15 cellular contexts compared by ENCODE assay signal in the genomic region with DNA sequence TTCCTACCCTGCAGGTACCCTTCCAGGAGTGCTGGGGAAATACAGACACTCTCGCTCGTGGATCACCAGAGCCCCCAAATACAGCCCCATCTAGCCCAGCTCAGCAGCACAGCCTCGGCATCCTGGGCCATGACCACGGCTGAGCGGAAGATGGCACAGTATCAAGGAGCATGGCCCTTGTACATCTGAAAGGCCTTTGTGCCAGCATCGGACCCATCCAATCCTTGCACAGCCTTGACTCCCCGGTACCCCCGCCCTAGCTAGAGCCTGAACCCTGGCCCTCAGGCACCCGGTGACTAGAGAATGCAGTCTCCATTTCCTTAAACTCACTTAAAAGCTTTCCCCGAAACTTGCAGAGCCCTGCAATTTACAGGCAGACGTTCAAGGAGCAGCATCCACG. TPM values are rescaled to one million over a fixed set of nuclear protein-coding genes. Genes with fewer than 3 reads are reported as not detected.
DNase-seq lines count a peak whose midpoint lies in the region; ATAC-seq, FAIRE-seq and TF ChIP-seq lines count a peak whose summit lies in the region.
"Had no signal": no experiment of that assay in that cellular context is flagged by ENCODE, and none has a peak within 500 bp of the region (broad histone marks: within the 10 kb centered on the region; RNA-seq: fewer than 3 reads in every experiment).

No MANE protein-coding gene starts in this region.

- H3K27ac ChIP-seq in A549 (peak overlapping the region in 1 of 2 experiments; percentile 81; a peak in 4 of 6 replicates), IMR-90 (ENCODE audit: insufficient read depth, low read length) (peak overlapping the region; percentile 56)

- H3K9me1 ChIP-seq in IMR-90 (ENCODE audit: insufficient read depth, low read length) = peaks cover 30% of the 10 kb centered on the region

- peak overlapping the region; percentile 89 for H3K4ac ChIP-seq in IMR-90 (ENCODE audit: low read depth, low read length)

- H3K4me1 ChIP-seq in A549 (peaks cover 27% of the 10 kb centered on the region), IMR-90 (ENCODE audit: control insufficient read depth, insufficient read depth, low read length) (peaks cover 34% of the 10 kb centered on the region)

- peak overlapping the region; percentile 91 for H3K4me3 Mint-ChIP-seq in glutamatergic neuron (ENCODE audit: unreplicated experiment)
- H3K4me3 Mint-ChIP-seq in activated T-cell treated with anti-CD3 and anti-CD28 coated beads, Interleukin-2, amount 50 U/mL, for 24 hours = no peak overlapping the region
- H3K4me3 Mint-ChIP-seq: activated naive CD8-positive, alpha-beta T cell treated with anti-CD3 and anti-CD28 coated beads, Interleukin-2, amount 10 ng/mL, durations not matched to agents 7 days and 5 days; stimulated activated memory B cell treated with anti-CD40 and anti-IgM and Interleukin-4, amounts not matched to agents 10 μg/mL and 1 μg/mL and 100 μg/mL, for 72 hours; T-cell had no signal

- intact Hi-C loops in IMR-90 (cut with micrococcal nuclease) (no loop called here), sciatic nerve (cut with DNase I) (no loop called here)

- DNase-seq in A549 (ENCODE audit: low read depth in 1 of 2, low spot score in 1 of 2) (no peak), IMR-90 (no peak), glutamatergic neuron (no peak), sciatic nerve (ENCODE audit: low spot score) (peak; percentile 54), NCI-H524 (lab: John Stamatoyannopoulos, UW) (no peak), H7 (no peak)
- no peak for DNase-seq in activated T-cell treated with anti-CD3 and anti-CD28 coated beads, Interleukin-2, amount 50 U/mL, for 48 hours
- DNase-seq in activated T-cell treated with anti-CD3 and anti-CD28 coated beads, Interleukin-2, amount 50 U/mL, for 24 hours = no peak
- DNase-seq: activated CD4-positive, CD25-positive, alpha-beta regulatory T cell; activated naive CD8-positive, alpha-beta T cell treated with anti-CD3 and anti-CD28 coated beads, Interleukin-2, amount 10 ng/mL, durations not matched to agents 7 days and 5 days; AML-193; NCI-H1105; T-cell had no signal

- H3K14ac ChIP-seq in IMR-90 (replicated peaks; ENCODE audit: low read depth, low read length) = peak overlapping the region; percentile 89

- H3K27me3 Mint-ChIP-seq in glutamatergic neuron (ENCODE audit: unreplicated experiment) = peaks cover 27% of the 10 kb centered on the region
- H3K27me3 Mint-ChIP-seq in activated T-cell treated with anti-CD3 and anti-CD28 coated beads, Interleukin-2, amount 50 U/mL, for 24 hours = peaks cover 2% of the 10 kb centered on the region
- H3K27me3 Mint-ChIP-seq: activated naive CD8-positive, alpha-beta T cell treated with anti-CD3 and anti-CD28 coated beads, Interleukin-2, amount 10 ng/mL, durations not matched to agents 7 days and 5 days had no signal

- H3K4me2 ChIP-seq in A549 (peak overlapping the region; percentile 64; the same call in 2 of the 3 replicates), IMR-90 (ENCODE audit: low read depth, low read length) (no peak overlapping the region)

- no TSS peak for BruUV-seq in IMR-90 (replicated peaks; lab: Mats Ljungman, UMichigan)

- peaks cover 75% of the 10 kb centered on the region for H3K4me1 Mint-ChIP-seq in glutamatergic neuron (ENCODE audit: low read depth, unreplicated experiment)
- peaks cover 38% of the 10 kb centered on the region for H3K4me1 Mint-ChIP-seq in activated T-cell treated with anti-CD3 and anti-CD28 coated beads, Interleukin-2, amount 50 U/mL, for 24 hours (ENCODE audit: low read depth)

- no peak for TF ChIP-seq EP300 in A549 (IDR thresholded peaks at IDR 0.05)

- peaks cover 4% of the 10 kb centered on the region for H3K36me3 Mint-ChIP-seq in glutamatergic neuron (ENCODE audit: unreplicated experiment)
- peaks cover 5% of the 10 kb centered on the region for H3K36me3 Mint-ChIP-seq in activated T-cell treated with anti-CD3 and anti-CD28 coated beads, Interleukin-2, amount 50 U/mL, for 24 hours (ENCODE audit: low read depth)
- H3K36me3 Mint-ChIP-seq: IgD-negative memory B cell had no signal

- H2BK15ac ChIP-seq in IMR-90 (ENCODE audit: low read depth, low read length) = peak overlapping the region; percentile 8; the same call in 2 of the 3 replicates

- no peak overlapping the region for H3K18ac ChIP-seq in IMR-90 (ENCODE audit: low read depth, low read length)

- peaks cover 58% of the 10 kb centered on the region for H4K20me1 ChIP-seq in IMR-90 (ENCODE audit: insufficient read depth, low read length)

- no peak for TF ChIP-seq RAD21 in A549 (conservative IDR thresholded peaks at IDR 0.05 in 1 of 2, IDR thresholded peaks at IDR 0.05 in 1 of 2)
- no peak for TF ChIP-seq RAD21 in IMR-90 (IDR thresholded peaks at IDR 0.05; ENCODE audit: low read length)

- H2AFZ ChIP-seq in IMR-90 (replicated peaks; ENCODE audit: low read length, poor library complexity) = no peak overlapping the region

- POLR2A ChIA-PET in A549 (lab: Yijun Ruan, JAX) = no interaction called here
- POLR2A ChIA-PET in IMR-90 (lab: Charles Lee; ENCODE audit: unreplicated experiment) = no interaction called here

- H2BK120ac ChIP-seq in IMR-90 (ENCODE audit: low read depth, low read length) = peak overlapping the region; percentile 89; the same call in 1 of the 2 replicates

- peak overlapping the region; percentile 95 for H3K27ac Mint-ChIP-seq in glutamatergic neuron (ENCODE audit: unreplicated experiment)
- H3K27ac Mint-ChIP-seq in activated T-cell treated with anti-CD3 and anti-CD28 coated beads, Interleukin-2, amount 50 U/mL, for 24 hours = no peak overlapping the region
- H3K27ac Mint-ChIP-seq: activated naive CD8-positive, alpha-beta T cell treated with anti-CD3 and anti-CD28 coated beads, Interleukin-2, amount 10 ng/mL, durations not matched to agents 7 days and 5 days; IgD-negative memory B cell; stimulated activated memory B cell treated with anti-CD40 and anti-IgM and Interleukin-4, amounts not matched to agents 10 μg/mL and 1 μg/mL and 100 μg/mL, for 72 hours; T-cell had no signal

- peak overlapping the region; percentile 92; the same call in 1 of the 2 replicates for H3K23ac ChIP-seq in IMR-90 (ENCODE audit: low read depth, low read length)

- H3K27me3 ChIP-seq in IMR-90 (ENCODE audit: control insufficient read depth, insufficient read depth, low read length) (no peaks in the 10 kb centered on the region), H7 (ENCODE audit: control insufficient read depth, insufficient read depth, low read length) (peaks cover 1% of the 10 kb centered on the region; the same call in 1 of the 2 replicates)

- in situ Hi-C loops in IMR-90 (cut with MboI; ENCODE audit: low sequenced_read_pairs) = no loop called here

- H4K8ac ChIP-seq in IMR-90 (ENCODE audit: low read depth in 2 of 2, low read length in 2 of 2) = peak overlapping the region; percentile 24 to 77; a peak in 2 of 4 replicates

- peak overlapping the region; percentile 83 for H2AK9ac ChIP-seq in IMR-90 (replicated peaks; ENCODE audit: low read depth, low read length, poor library complexity)

- no peak for TF ChIP-seq POLR2A in A549 (IDR thresholded peaks at IDR 0.05; ENCODE audit: low read length)
- TF ChIP-seq POLR2A in IMR-90 (IDR thresholded peaks at IDR 0.05; ENCODE audit: low read depth, low read length) = no peak

- FAIRE-seq in A549 (lab: Jason Lieb, UNC) = no peak

- TF ChIP-seq CTCF in A549 (IDR thresholded peaks at IDR 0.05) (no peak), IMR-90 (conservative IDR thresholded peaks at IDR 0.05; ENCODE audit: low read depth, low read length) (no peak), glutamatergic neuron (IDR thresholded peaks at IDR 0.05; ENCODE audit: partially characterized antibody, unreplicated experiment) (no peak)

- H3K9me3 Mint-ChIP-seq in glutamatergic neuron (ENCODE audit: unreplicated experiment) = peaks cover 39% of the 10 kb centered on the region
- no peaks in the 10 kb centered on the region for H3K9me3 Mint-ChIP-seq in activated T-cell treated with anti-CD3 and anti-CD28 coated beads, Interleukin-2, amount 50 U/mL, for 24 hours
- H3K9me3 Mint-ChIP-seq: activated naive CD8-positive, alpha-beta T cell treated with anti-CD3 and anti-CD28 coated beads, Interleukin-2, amount 10 ng/mL, durations not matched to agents 7 days and 5 days; IgD-negative memory B cell; stimulated activated memory B cell treated with anti-CD40 and anti-IgM and Interleukin-4, amounts not matched to agents 10 μg/mL and 1 μg/mL and 100 μg/mL, for 72 hours; T-cell had no signal

- H3K9me3 ChIP-seq in A549 (no peaks in the 10 kb centered on the region), IMR-90 (ENCODE audit: control insufficient read depth, insufficient read depth, low read length) (no peaks in the 10 kb centered on the region)

- 96% methylated on average over 10 of the region's 12 CpGs for WGBS in A549 (ENCODE audit: missing lambda C conversion rate)
- WGBS in IMR-90 (ENCODE audit: extremely low coverage in 2 of 2, insufficient read length in 1 of 2), 2 experiments = 94% methylated on average over 6 of the region's 12 CpGs; no CpG with 5 or more reads in 1 of the 2 experiments

- no peak overlapping the region; the same call in 1 of the 2 replicates for H3K9ac ChIP-seq in IMR-90 (ENCODE audit: low read depth, low read length)

- dilution Hi-C loops in IMR-90 (cut with HindIII; ENCODE audit: low sequenced_read_pairs, unreplicated experiment) = no loop called here

- H3K79me1 ChIP-seq in IMR-90 (ENCODE audit: low read depth in 1 of 2, low read length in 2 of 2) = peaks cover 27 to 68% of the 10 kb centered on the region in 2 experiments

- H3K36me3 ChIP-seq in IMR-90 (ENCODE audit: control insufficient read depth, insufficient read depth, low read length) = peaks cover 14% of the 10 kb centered on the region
- H3K36me3 ChIP-seq in H7 (replicated peaks; ENCODE audit: control insufficient read depth, insufficient read depth, low read length) = no peaks in the 10 kb centered on the region

- H2AK5ac ChIP-seq in IMR-90 (ENCODE audit: low read depth, low read length) = peak overlapping the region; percentile 85

- H2BK5ac ChIP-seq in IMR-90 (ENCODE audit: low read depth, low read length, poor library complexity, severe bottlenecking) = peak overlapping the region; percentile 77

- H3K4me3 ChIP-seq in A549 (no peak overlapping the region), IMR-90 (ENCODE audit: insufficient read depth, low read depth, low read length) (no peak overlapping the region), H7 (ENCODE audit: insufficient read depth, low read depth, low read length) (no peak overlapping the region)

- peak overlapping the region; percentile 67 for H4K91ac ChIP-seq in IMR-90 (ENCODE audit: insufficient read depth, low read depth, low read length)

- no peak overlapping the region for H3K56ac ChIP-seq in IMR-90 (ENCODE audit: extremely low read depth, insufficient read depth, low read length)

- ATAC-seq in A549 (no peak), IMR-90 (ENCODE audit: low read depth) (no peak), sciatic nerve (no peak)
- ATAC-seq: T-cell had no signal

- H4K5ac ChIP-seq in IMR-90 (ENCODE audit: low read depth, low read length) = no peak overlapping the region

- CTCF ChIA-PET in A549 (lab: Yijun Ruan, JAX) (interaction anchor here (0.9 kb wide), 1 partner anchor 11 kb away, joined by 3 read pairs; no protein-coding TSS in a partner anchor), IMR-90 (lab: Yijun Ruan, JAX) (no interaction called here)

- H2BK20ac ChIP-seq in IMR-90 (ENCODE audit: low read depth, low read length) = peak overlapping the region; percentile 75; the same call in 1 of the 2 replicates

RNA-seq across cellular contexts. Expression of gene ZNF516, which starts 48.7 kb away (rescaled TPM):
- polyA plus RNA-seq in A549 (2011; rRNA removed) (2.9 and 3.9 TPM in 2 replicates), A549 (2017; fragmentation: RNase III; extraction: RNeasy Plus Mini Kit Qiagen cat#74134 plus additional on column Dnase treatment) (3.2 to 4.9 TPM (median 4.3 TPM) in 3 replicates), IMR-90 (2012; rRNA removed) (16.6 and 16.9 TPM in 2 replicates)
- 1.4 and 2.3 TPM in 2 replicates for polyA plus RNA-seq in A549 (2012; cell fraction: cytosol; rRNA removed)
- polyA plus RNA-seq in A549 (2012; cell fraction: nucleus; rRNA removed) = 5.1 and 6.8 TPM in 2 replicates
- 4.5 and 11.1 TPM in 2 replicates for polyA minus RNA-seq in A549 (2011; rRNA and poly(A)+ RNA removed)
- total RNA-seq in IMR-90 (2012; rRNA removed) (7.9 and 9.7 TPM in 2 replicates), glutamatergic neuron (ENCODE audit: unreplicated experiment) (192 TPM), sciatic nerve (53.5 TPM)
- 11.0 and 15.4 TPM in 2 replicates for polyA plus RNA-seq in IMR-90 (2012; cell fraction: cytosol; rRNA removed)
- 50.6 and 72.6 TPM in 2 replicates for polyA plus RNA-seq in IMR-90 (2012; cell fraction: nucleus; rRNA removed; ENCODE audit: low replicate concordance)
- 41.8 and 53.9 TPM in 2 replicates for total RNA-seq in H7 (2014; rRNA removed; shearing (Covaris generic))
